8 cellular contexts compared by ENCODE assay signal in the genomic region with DNA sequence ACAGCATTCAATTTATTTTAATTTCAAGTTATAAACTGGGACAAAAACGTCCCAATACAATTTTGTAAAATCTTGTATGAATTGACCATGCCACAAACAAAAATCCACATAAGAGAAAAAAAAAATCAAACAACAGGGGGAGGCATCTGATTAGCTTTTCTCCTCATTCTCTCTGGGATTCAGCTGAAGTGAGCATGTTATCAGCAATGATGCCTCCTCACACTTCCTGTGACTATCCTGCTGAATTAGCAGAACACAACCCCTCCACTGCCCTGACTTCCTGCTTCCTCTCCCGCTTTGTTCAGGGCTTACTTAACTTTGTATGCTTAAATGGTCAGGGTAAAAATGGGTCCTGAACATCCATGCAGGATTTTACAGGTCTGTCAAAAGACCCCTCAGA.
DNase-seq lines count a peak whose midpoint lies in the region; FAIRE-seq and TF ChIP-seq lines count a peak whose summit lies in the region.

No MANE protein-coding gene starts in this region.

- intact Hi-C loops in Caco-2 (cut with micrococcal nuclease; ENCODE audit: unreplicated experiment) (no loop called here), posterior cingulate gyrus (cut with DNase I) (no loop called here)

- TF ChIP-seq CTCF in Caco-2 (IDR thresholded peaks at IDR 0.05; ENCODE audit: insufficient read depth in 1 of 2, low read depth in 1 of 2, low read length in 1 of 2, severe bottlenecking in 1 of 2, unreplicated experiment in 1 of 2) (no peak), NB4 (IDR thresholded peaks at IDR 0.05; ENCODE audit: low read depth, low read length) (no peak), bronchial epithelial cell (IDR thresholded peaks at IDR 0.05; ENCODE audit: insufficient read depth, low read length, severe bottlenecking) (no peak)

- peak overlapping the region; percentile 49 for H3K27ac Mint-ChIP-seq in Caco-2 (ENCODE audit: unreplicated experiment)

- peaks cover 20% of the 10 kb centered on the region for H3K4me1 Mint-ChIP-seq in Caco-2 (ENCODE audit: low read depth, unreplicated experiment)

- H3K27me3 ChIP-seq in Caco-2 (replicated peaks; ENCODE audit: control insufficient read depth, insufficient read depth, low read length) = no peaks in the 10 kb centered on the region
- H3K27me3 ChIP-seq in bronchial epithelial cell (ENCODE audit: control insufficient read depth, insufficient read depth, low read length) = no peaks in the 10 kb centered on the region

- H3K4me3 ChIP-seq in Caco-2 (ENCODE audit: low read depth, low read length) (no peak overlapping the region), NB4 (ENCODE audit: low read depth, low read length) (no peak overlapping the region), bronchial epithelial cell (ENCODE audit: low read depth, low read length) (no peak overlapping the region)

- CTCF ChIA-PET in Caco-2 (lab: Charles Lee) = interaction anchor here (1.1 kb wide), 1 partner anchor 638 kb away, joined by 3 read pairs; no protein-coding TSS in a partner anchor

- no peak overlapping the region for H3K4me3 Mint-ChIP-seq in Caco-2 (ENCODE audit: unreplicated experiment)

- H3K4me1 ChIP-seq in Caco-2 = peaks cover 14% of the 10 kb centered on the region

- no peaks in the 10 kb centered on the region for H3K9me3 ChIP-seq in Caco-2

- POLR2A ChIA-PET in Caco-2 (lab: Charles Lee) = no interaction called here

- no peaks in the 10 kb centered on the region for H3K9me3 Mint-ChIP-seq in Caco-2 (ENCODE audit: unreplicated experiment)

- no peak for TF ChIP-seq POLR2A in NB4 (IDR thresholded peaks at IDR 0.05; ENCODE audit: extremely low read depth, insufficient read length)

- H3K27me3 Mint-ChIP-seq in Caco-2 (ENCODE audit: insufficient read depth, unreplicated experiment) = no peaks in the 10 kb centered on the region

- H3K36me3 ChIP-seq in Caco-2 (ENCODE audit: control insufficient read depth, insufficient read depth, low read length) (no peaks in the 10 kb centered on the region), bronchial epithelial cell (ENCODE audit: control insufficient read depth, insufficient read depth, low read length) (no peaks in the 10 kb centered on the region)

- FAIRE-seq in bronchial epithelial cell (lab: Jason Lieb, UNC) (peak; percentile 62), frontal cortex (lab: Jason Lieb, UNC) (no peak)

- DNase-seq in Caco-2 (no peak), NB4 (ENCODE audit: low read depth) (peak; percentile 73), bronchial epithelial cell (ENCODE audit: low read depth) (peak; percentile 50), medulla oblongata (ENCODE audit: extremely low spot score) (peak; percentile 51), C1 segment of cervical spinal cord (lab: John Stamatoyannopoulos, UW) (no peak), frontal cortex (ENCODE audit: low spot score in 2 of 2) (no peak), posterior cingulate gyrus (no peak), NCI-H146 treated with DMSO at 0.1 percent for 48 hours (lab: John Stamatoyannopoulos, UW; ENCODE audit: unreplicated experiment) (no peak)

- H3K36me3 Mint-ChIP-seq in Caco-2 (ENCODE audit: insufficient read depth, unreplicated experiment) = peaks cover 12% of the 10 kb centered on the region

- no TSS peak for BruUV-seq in Caco-2 (replicated peaks; lab: Mats Ljungman, UMichigan)

Comparison
In these comparisons a context has a peak if more than half of its experiments do, and no peak if none do; other contexts are left out.
1. DNase-seq: peak in NB4 (single experiment), bronchial epithelial cell (single experiment) and medulla oblongata (single experiment); none in Caco-2 (0 of 2), C1 segment of cervical spinal cord (0 of 14), frontal cortex (0 of 2), posterior cingulate gyrus (0 of 10) and NCI-H146 treated with DMSO at 0.1 percent for 48 hours (single experiment).